ENCODE assay signal across 21 cellular contexts in the genomic region with DNA sequence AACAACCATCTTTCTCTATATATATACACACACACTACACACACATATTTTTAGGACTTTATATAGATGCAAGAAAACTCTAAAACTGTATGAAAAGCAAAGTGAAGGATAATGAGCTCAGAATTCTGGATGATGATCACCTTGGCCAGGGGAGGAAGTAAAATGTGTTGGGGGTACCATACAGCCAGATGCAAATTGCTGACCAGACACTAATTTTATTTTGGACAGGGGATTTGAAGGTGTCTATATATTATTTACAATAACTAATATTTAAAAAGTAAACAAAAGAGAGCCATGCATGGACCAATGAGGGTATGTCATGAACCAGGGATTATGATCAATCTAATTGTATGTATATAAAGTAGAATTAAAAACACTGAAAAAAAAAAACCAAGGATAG. TPM values are rescaled to one million over a fixed set of nuclear protein-coding genes. Genes with fewer than 3 reads are reported as not detected.
DNase-seq lines count a peak whose midpoint lies in the region; ATAC-seq, FAIRE-seq and TF ChIP-seq lines count a peak whose summit lies in the region.
"Had no signal": no experiment of that assay in that cellular context is flagged by ENCODE, and none has a peak within 500 bp of the region (broad histone marks: within the 10 kb centered on the region; RNA-seq: fewer than 3 reads in every experiment).

No MANE protein-coding gene starts in this region.

- H3K4me3 Mint-ChIP-seq in astrocyte (ENCODE audit: unreplicated experiment): no peak overlapping the region
- H3K4me3 Mint-ChIP-seq in nephron: no peak overlapping the region
- H3K4me3 Mint-ChIP-seq in activated T-helper 17 cell treated with anti-CD3 and anti-CD28 coated beads, Interleukin-2, amount 50 U/mL, for 72 hours: no peak overlapping the region
- H3K4me3 Mint-ChIP-seq: B cell; CD8-positive, alpha-beta memory T cell had no signal

- H3K9me3 ChIP-seq in HepG2 (ENCODE audit: low read length): no peaks in the 10 kb centered on the region
- H3K9me3 ChIP-seq in right lobe of liver: no peaks in the 10 kb centered on the region
- no peaks in the 10 kb centered on the region for H3K9me3 ChIP-seq in astrocyte (ENCODE audit: insufficient read depth, low read depth, low read length)
- H3K9me3 ChIP-seq in testis: no peaks in the 10 kb centered on the region

- no peak for TF ChIP-seq RAD21 in HepG2 (CRISPR knock-in tag; IDR thresholded peaks at IDR 0.05)

- H3K27me3 ChIP-seq in HepG2 (ENCODE audit: control insufficient read depth in 1 of 2, insufficient read depth in 2 of 2, low read length in 2 of 2) (no peaks in the 10 kb centered on the region), right lobe of liver (no peaks in the 10 kb centered on the region), astrocyte (ENCODE audit: insufficient read depth, low read length) (no peaks in the 10 kb centered on the region), testis (no peaks in the 10 kb centered on the region)
- H3K27me3 ChIP-seq: BLaER1 treated with 17β-estradiol and CSF1 and Interleukin-3, amounts not matched to agents 10 nM and 100 nM had no signal

- BruUV-seq in HepG2 (replicated peaks; lab: Mats Ljungman, UMichigan): no TSS peak

- H3K4me1 ChIP-seq in HepG2 (ENCODE audit: insufficient read depth, low read length): peaks cover 23% of the 10 kb centered on the region
- H3K4me1 ChIP-seq in right lobe of liver: peaks cover 0 to 8% (median 0%) of the 10 kb centered on the region in 4 donors
- H3K4me1 ChIP-seq in astrocyte (ENCODE audit: insufficient read depth, low read length): peaks cover 50% of the 10 kb centered on the region
- peaks cover 7% of the 10 kb centered on the region for H3K4me1 ChIP-seq in testis

- H3K9me3 Mint-ChIP-seq in astrocyte (ENCODE audit: unreplicated experiment) (no peaks in the 10 kb centered on the region), nephron (peaks cover 5% of the 10 kb centered on the region)
- H3K9me3 Mint-ChIP-seq in activated T-helper 17 cell treated with anti-CD3 and anti-CD28 coated beads, Interleukin-2, amount 50 U/mL, for 72 hours: no peaks in the 10 kb centered on the region
- H3K9me3 Mint-ChIP-seq: CD8-positive, alpha-beta memory T cell had no signal

- intact Hi-C loops in HepG2 (cut with micrococcal nuclease; ENCODE audit: unreplicated experiment) (no loop called here), right lobe of liver (cut with DNase I) (no loop called here), testis (cut with DNase I; ENCODE audit: low total_unique reads) (no loop called here)

- no peaks in the 10 kb centered on the region for H3K79me2 ChIP-seq in HepG2 (ENCODE audit: insufficient read depth, low read length)
- H3K79me2 ChIP-seq in astrocyte (ENCODE audit: insufficient read depth, low read length): no peaks in the 10 kb centered on the region

- FAIRE-seq in HepG2 (lab: Jason Lieb, UNC) (no peak), astrocyte (lab: Jason Lieb, UNC) (no peak)
- FAIRE-seq: GM12878, GM19239, H54, HTR-8/SVneo had no signal

- H3K4me1 Mint-ChIP-seq in astrocyte (ENCODE audit: low read depth, unreplicated experiment): peaks cover 36% of the 10 kb centered on the region
- H3K4me1 Mint-ChIP-seq in nephron: peaks cover 52% of the 10 kb centered on the region
- H3K4me1 Mint-ChIP-seq in activated T-helper 17 cell treated with anti-CD3 and anti-CD28 coated beads, Interleukin-2, amount 50 U/mL, for 72 hours: peaks cover 23% of the 10 kb centered on the region

- ATAC-seq in HepG2 (no peak), right lobe of liver (no peak), HG03354 (IDR thresholded peaks at IDR 0.05; ENCODE audit: poor library complexity, severe bottlenecking, unreplicated experiment) (no peak)
- ATAC-seq in activated T-helper 17 cell treated with anti-CD3 and anti-CD28 coated beads, Interleukin-2, amount 50 U/mL, for 72 hours (replicated peaks): no peak
- ATAC-seq: GM12878 had no signal

- H3K9ac ChIP-seq in HepG2 (ENCODE audit: insufficient read depth, low read depth, low read length) (no peak overlapping the region), astrocyte (ENCODE audit: low read length) (no peak overlapping the region)
- H3K9ac ChIP-seq: BLaER1 treated with 17β-estradiol and CSF1 and Interleukin-3, amounts not matched to agents 10 nM and 100 nM had no signal

- H3K27ac Mint-ChIP-seq in astrocyte (ENCODE audit: unreplicated experiment): peak overlapping the region; percentile 42
- peak overlapping the region; percentile 11 to 85 (median 72) for H3K27ac Mint-ChIP-seq in nephron
- H3K27ac Mint-ChIP-seq in activated T-helper 17 cell treated with anti-CD3 and anti-CD28 coated beads, Interleukin-2, amount 50 U/mL, for 72 hours: no peak overlapping the region
- H3K27ac Mint-ChIP-seq: B cell had no signal

- H3K36me3 ChIP-seq in HepG2 (replicated peaks in 1 of 2; ENCODE audit: control insufficient read depth in 1 of 2, insufficient read depth in 2 of 2, low read length in 2 of 2) (no peaks in the 10 kb centered on the region), right lobe of liver (no peaks in the 10 kb centered on the region), astrocyte (ENCODE audit: insufficient read depth, low read length) (no peaks in the 10 kb centered on the region), testis (ENCODE audit: low read depth, missing control alignments) (no peaks in the 10 kb centered on the region)
- H3K36me3 ChIP-seq: BLaER1 treated with 17β-estradiol and CSF1 and Interleukin-3, amounts not matched to agents 10 nM and 100 nM had no signal

- H3K36me3 Mint-ChIP-seq in astrocyte (ENCODE audit: low read depth, unreplicated experiment) (no peaks in the 10 kb centered on the region), nephron (ENCODE audit: low read depth) (no peaks in the 10 kb centered on the region)
- H3K36me3 Mint-ChIP-seq in activated T-helper 17 cell treated with anti-CD3 and anti-CD28 coated beads, Interleukin-2, amount 50 U/mL, for 72 hours (ENCODE audit: low read depth): no peaks in the 10 kb centered on the region
- H3K36me3 Mint-ChIP-seq: CD8-positive, alpha-beta memory T cell had no signal

- no peak overlapping the region for H2AFZ ChIP-seq in HepG2 (ENCODE audit: low read length)
- H2AFZ ChIP-seq in astrocyte (ENCODE audit: low read depth, low read length): no peak overlapping the region

- TF ChIP-seq POLR2A in HepG2 (IDR thresholded peaks at IDR 0.05; ENCODE audit: insufficient read depth in 1 of 2, low read depth in 2 of 2, low read length in 2 of 2) (no peak), right lobe of liver (IDR thresholded peaks at IDR 0.05) (no peak), testis (IDR thresholded peaks at IDR 0.05) (no peak)

- no peak overlapping the region for H3K4me3 ChIP-seq in HepG2 (replicated peaks in 1 of 3; ENCODE audit: insufficient read depth in 1 of 3, low read depth in 2 of 3, low read length in 3 of 3)
- H3K4me3 ChIP-seq in right lobe of liver: no peak overlapping the region
- no peak overlapping the region for H3K4me3 ChIP-seq in astrocyte (ENCODE audit: insufficient read depth, low read depth, low read length)
- no peak overlapping the region for H3K4me3 ChIP-seq in testis
- H3K4me3 ChIP-seq: BLaER1 treated with 17β-estradiol and CSF1 and Interleukin-3, amounts not matched to agents 10 nM and 100 nM; GM12878 had no signal

- H3K4me2 ChIP-seq in HepG2 (ENCODE audit: low read depth, low read length) (no peak overlapping the region), astrocyte (ENCODE audit: low read length) (no peak overlapping the region)

- in situ Hi-C loops in HepG2 (cut with HindIII; ENCODE audit: extremely low pct_ligation_motif_present, low pct_unique_long_range_greater_than_20kb): no loop called here

- H3K27ac ChIP-seq in HepG2 (ENCODE audit: extremely low read length, insufficient read depth, low read length) (no peak overlapping the region), right lobe of liver (no peak overlapping the region), astrocyte (ENCODE audit: low read depth, low read length) (peak overlapping the region; percentile 67), testis (no peak overlapping the region)

- no peak for TF ChIP-seq EP300 in HepG2 (IDR thresholded peaks at IDR 0.05; ENCODE audit: low read depth in 2 of 2, low read length in 2 of 2)
- no peak for TF ChIP-seq EP300 in HepG2 (CRISPR knock-in tag; IDR thresholded peaks at IDR 0.05; ENCODE audit: borderline replicate concordance)

- H4K20me1 ChIP-seq in HepG2 (ENCODE audit: insufficient read depth, low read length) (no peaks in the 10 kb centered on the region), astrocyte (ENCODE audit: insufficient read depth, low read length) (no peaks in the 10 kb centered on the region)
- H4K20me1 ChIP-seq: BLaER1 treated with 17β-estradiol and CSF1 and Interleukin-3, amounts not matched to agents 10 nM and 100 nM had no signal

- H3K27me3 Mint-ChIP-seq in astrocyte (ENCODE audit: low read depth, unreplicated experiment): no peaks in the 10 kb centered on the region
- no peaks in the 10 kb centered on the region for H3K27me3 Mint-ChIP-seq in nephron (ENCODE audit: low read depth)
- peaks cover 5% of the 10 kb centered on the region for H3K27me3 Mint-ChIP-seq in activated T-helper 17 cell treated with anti-CD3 and anti-CD28 coated beads, Interleukin-2, amount 50 U/mL, for 72 hours
- H3K27me3 Mint-ChIP-seq: B cell had no signal

- CTCF ChIA-PET in HepG2 (lab: Yijun Ruan, JAX; ENCODE audit: low intra/inter-chr PET ratio, low total read pairs): no interaction called here

- DNase-seq in HepG2 (ENCODE audit: low spot score): no peak
- no peak for DNase-seq in right lobe of liver
- no peak for DNase-seq in astrocyte (ENCODE audit: low read depth)
- DNase-seq in testis: no peak
- DNase-seq: 8988T; CD8-positive, alpha-beta memory T cell; COR-L47; DMS 273 treated with DMSO at 0.1 percent for 48 hours; DMS53; DND-41; EL; HCEC 1CT had no signal

- TF ChIP-seq CTCF in HepG2 (CRISPR knock-in tag; IDR thresholded peaks at IDR 0.05): no peak
- TF ChIP-seq CTCF in right lobe of liver (IDR thresholded peaks at IDR 0.05): no peak
- no peak for TF ChIP-seq CTCF in astrocyte (IDR thresholded peaks at IDR 0.05; ENCODE audit: insufficient read depth, low read depth, low read length)
- no peak for TF ChIP-seq CTCF in nephron (IDR thresholded peaks at IDR 0.05; ENCODE audit: unreplicated experiment in 3 of 3)
- TF ChIP-seq CTCF in testis (IDR thresholded peaks at IDR 0.05): no peak

- POLR2A ChIA-PET in HepG2 (lab: Yijun Ruan, JAX): interaction anchor here (1.3 kb wide), 1 partner anchor 15 kb away, joined by 3 read pairs; no protein-coding TSS in a partner anchor

RNA-seq across cellular contexts. Expression of a gene that starts 19.8 kb away (rescaled TPM):
- total RNA-seq in HepG2 (2016; rRNA removed; fragmentation: Illumina TruSeq; extraction: Trizol) (12.9 and 15.5 TPM in 2 replicates), right lobe of liver (1 to 10 TPM; 1.3 to 4.0 (median 2.8) TPM), astrocyte (10.5 and 10.8 TPM in 2 replicates), testis (10 to 100 TPM; 25.6 to 36.4 TPM)
- total RNA-seq in HepG2 (2016; cell fraction: cytosol; rRNA removed; fragmentation: Illumina TruSeq; extraction: Trizol; ENCODE audit: low read depth): 5.1 and 5.5 TPM in 2 replicates
- total RNA-seq in HepG2 (2016; cell fraction: insoluble cytoplasmic fraction; rRNA removed; fragmentation: Illumina TruSeq; extraction: Trizol): 12.5 and 13.1 TPM in 2 replicates
- total RNA-seq in HepG2 (2016; cell fraction: membrane; rRNA removed; fragmentation: Illumina TruSeq; extraction: Trizol): 18.5 and 19.2 TPM in 2 replicates
- 11.0 and 12.8 TPM in 2 replicates for total RNA-seq in HepG2 (2016; cell fraction: nucleus; rRNA removed; fragmentation: Illumina TruSeq; extraction: Trizol)
- polyA plus RNA-seq in HepG2 (2011; rRNA removed) (8.4 and 9.7 TPM in 2 replicates), testis (ENCODE audit: insufficient read depth, low read depth, low replicate concordance) (23.1 TPM)
- polyA plus RNA-seq in HepG2 (2011; cell fraction: cytosol; rRNA removed): 9.7 and 10.3 TPM in 2 replicates
- polyA plus RNA-seq in HepG2 (2011; cell fraction: nucleus; rRNA removed): 10.9 and 11.1 TPM in 2 replicates
- polyA plus RNA-seq in HepG2 (2012): 10.9 and 11.4 TPM in 2 replicates
- 4.7 and 5.3 TPM in 2 replicates for polyA plus RNA-seq in HepG2 (2016; cell fraction: cytosol; fragmentation: Illumina TruSeq; extraction: Trizol; ENCODE audit: low read depth)
- 17.4 and 20.4 TPM in 2 replicates for polyA plus RNA-seq in HepG2 (2016; cell fraction: insoluble cytoplasmic fraction; fragmentation: Illumina TruSeq; extraction: Trizol; ENCODE audit: low read depth)
- polyA plus RNA-seq in HepG2 (2016; cell fraction: membrane; fragmentation: Illumina TruSeq; extraction: Trizol; ENCODE audit: low read depth): 15.4 and 16.5 TPM in 2 replicates
- 20.1 and 21.3 TPM in 2 replicates for polyA plus RNA-seq in HepG2 (2016; cell fraction: nucleus; fragmentation: Illumina TruSeq; extraction: Trizol; ENCODE audit: insufficient read depth, low read depth)
- polyA minus RNA-seq in HepG2 (2011; rRNA and poly(A)+ RNA removed; ENCODE audit: low replicate concordance): 5.2 and 8.5 TPM in 2 replicates
- polyA minus RNA-seq in HepG2 (2011; cell fraction: cytosol; rRNA and poly(A)+ RNA removed): 4.5 and 5.4 TPM in 2 replicates
- 10.0 and 11.3 TPM in 2 replicates for polyA minus RNA-seq in HepG2 (2011; cell fraction: nucleus; rRNA and poly(A)+ RNA removed)
- total RNA-seq in activated T-helper 17 cell treated with anti-CD3 and anti-CD28 coated beads, Interleukin-2, amount 50 U/mL, for 72 hours: 10 to 100 TPM; 11.4 to 12.2 TPM

RNA-seq across cellular contexts. Expression of a gene that starts 20.2 kb away (rescaled TPM):
- 1.6 and 3.4 TPM in 2 replicates for total RNA-seq in HepG2 (2016; rRNA removed; fragmentation: Illumina TruSeq; extraction: Trizol)
- total RNA-seq in HepG2 (2016; cell fraction: cytosol; rRNA removed; fragmentation: Illumina TruSeq; extraction: Trizol; ENCODE audit: low read depth): 1.1 and 2.0 TPM in 2 replicates
- 1.9 and 2.0 TPM in 2 replicates for total RNA-seq in HepG2 (2016; cell fraction: insoluble cytoplasmic fraction; rRNA removed; fragmentation: Illumina TruSeq; extraction: Trizol)
- 1.5 and 2.6 TPM in 2 replicates for total RNA-seq in HepG2 (2016; cell fraction: membrane; rRNA removed; fragmentation: Illumina TruSeq; extraction: Trizol)
- 3.4 and 4.3 TPM in 2 replicates for total RNA-seq in HepG2 (2016; cell fraction: nucleus; rRNA removed; fragmentation: Illumina TruSeq; extraction: Trizol)
- 1.8 and 2.3 TPM in 2 replicates for polyA plus RNA-seq in HepG2 (2011; rRNA removed)
- 1.2 and 1.8 TPM in 2 replicates for polyA plus RNA-seq in HepG2 (2011; cell fraction: cytosol; rRNA removed)
- polyA plus RNA-seq in HepG2 (2011; cell fraction: nucleus; rRNA removed): 0.56 and 0.92 TPM in 2 replicates
- 1.3 and 1.5 TPM in 2 replicates for polyA plus RNA-seq in HepG2 (2012)
- 0.25 and 0.40 TPM in 2 replicates for polyA plus RNA-seq in HepG2 (2016; cell fraction: cytosol; fragmentation: Illumina TruSeq; extraction: Trizol; ENCODE audit: low read depth)
- 2.7 and 3.0 TPM in 2 replicates for polyA plus RNA-seq in HepG2 (2016; cell fraction: insoluble cytoplasmic fraction; fragmentation: Illumina TruSeq; extraction: Trizol; ENCODE audit: low read depth)
- 0.95 and 1.4 TPM in 2 replicates for polyA plus RNA-seq in HepG2 (2016; cell fraction: membrane; fragmentation: Illumina TruSeq; extraction: Trizol; ENCODE audit: low read depth)
- 2.9 and 4.5 TPM in 2 replicates for polyA plus RNA-seq in HepG2 (2016; cell fraction: nucleus; fragmentation: Illumina TruSeq; extraction: Trizol; ENCODE audit: insufficient read depth, low read depth)
- polyA minus RNA-seq in HepG2 (2011; rRNA and poly(A)+ RNA removed; ENCODE audit: low replicate concordance): 1.7 and 2.2 TPM in 2 replicates
- polyA minus RNA-seq in HepG2 (2011; cell fraction: cytosol; rRNA and poly(A)+ RNA removed): 0.97 and 2.3 TPM in 2 replicates
- polyA minus RNA-seq in HepG2 (2011; cell fraction: nucleus; rRNA and poly(A)+ RNA removed): 2.1 and 2.7 TPM in 2 replicates
- total RNA-seq in right lobe of liver: 1 to 10 TPM in 2 of 6 experiments, under 1 TPM in 3, not detected in 1; 0.15 to 5.2 (median 0.92) TPM
- 7.3 and 8.2 TPM in 2 replicates for total RNA-seq in astrocyte
- total RNA-seq in activated T-helper 17 cell treated with anti-CD3 and anti-CD28 coated beads, Interleukin-2, amount 50 U/mL, for 72 hours: 1 to 10 TPM; 2.5 to 3.5 TPM
- total RNA-seq in testis: 10 to 100 TPM; 13.3 to 16.2 TPM
- polyA plus RNA-seq in testis (ENCODE audit: insufficient read depth, low read depth, low replicate concordance): 46.5 TPM
